Comparison of ENCODE assay signal across 8 cellular contexts in the genomic region with DNA sequence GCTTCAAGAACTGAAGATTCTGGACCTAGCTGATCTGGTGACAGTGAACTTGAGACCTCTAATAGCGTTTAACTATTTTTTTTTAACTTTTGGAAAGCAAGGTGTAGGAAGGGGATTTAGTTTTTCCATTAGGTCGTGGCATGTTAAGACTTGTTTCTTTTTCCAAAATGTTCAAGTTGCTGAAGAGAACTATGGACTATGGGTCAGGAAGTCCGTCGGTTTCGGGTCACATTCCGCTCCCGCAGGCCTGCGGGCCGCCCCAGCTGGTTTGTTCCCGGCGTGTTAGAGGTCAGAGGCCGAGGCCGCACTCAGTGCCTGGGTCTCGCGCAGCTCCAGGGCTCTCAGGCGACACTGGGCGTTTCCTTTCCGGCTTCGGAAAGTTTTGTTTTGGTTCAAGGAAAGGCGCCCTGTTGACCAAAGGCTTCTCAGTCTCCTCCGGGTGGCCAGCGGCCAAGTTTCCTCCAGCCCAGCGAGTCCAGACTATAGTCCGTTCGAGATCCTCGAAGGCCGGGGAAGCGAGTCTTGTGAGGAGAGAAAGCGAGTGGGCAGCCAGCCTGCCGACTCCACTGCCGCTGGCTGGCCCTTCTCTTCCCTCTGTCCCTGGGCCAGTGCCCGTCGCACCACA. TPM values are rescaled to one million over a fixed set of nuclear protein-coding genes. Genes with fewer than 3 reads are reported as not detected.
A peak's percentile ranks its signal among the peaks of the same experiment; 100 is the strongest.
DNase-seq lines count a peak whose midpoint lies in the region; ATAC-seq, FAIRE-seq and TF ChIP-seq lines count a peak whose summit lies in the region.

No MANE protein-coding gene starts in this region.

- no peak for TF ChIP-seq CTCF in AG10803 (conservative IDR thresholded peaks at IDR 0.05; ENCODE audit: low read length)
- no peak for TF ChIP-seq CTCF in D721Med (IDR thresholded peaks at IDR 0.05; ENCODE audit: insufficient read depth, missing control alignments)

- H3K4me1 Mint-ChIP-seq in activated T-helper 17 cell treated with anti-CD3 and anti-CD28 coated beads, Interleukin-2, amount 50 U/mL, for 72 hours = peaks cover 5% of the 10 kb centered on the region

- peak overlapping the region; percentile 70 for H3K4me3 ChIP-seq in AG10803 (ENCODE audit: low read length)

- peak overlapping the region; percentile 93 for H3K4me3 Mint-ChIP-seq in activated T-helper 17 cell treated with anti-CD3 and anti-CD28 coated beads, Interleukin-2, amount 50 U/mL, for 72 hours

- DNase-seq in AG10803 (ENCODE audit: low read depth) (no peak), left ventricle myocardium superior (peak; percentile 89), renal cortical epithelial cell (ENCODE audit: low read depth) (peak; percentile 56), NOMO-1 treated with dmso at 0.1 percent for 144 hours (lab: John Stamatoyannopoulos, UW; ENCODE audit: unreplicated experiment) (no peak), D721Med (ENCODE audit: insufficient read length, low spot score) (no peak)

- H3K27me3 Mint-ChIP-seq in activated T-helper 17 cell treated with anti-CD3 and anti-CD28 coated beads, Interleukin-2, amount 50 U/mL, for 72 hours = peaks cover 38% of the 10 kb centered on the region

- ATAC-seq in GM19328 (IDR thresholded peaks at IDR 0.05; ENCODE audit: unreplicated experiment) = peak; percentile 45
- peak; percentile 36 for ATAC-seq in HG03342 (IDR thresholded peaks at IDR 0.05; ENCODE audit: unreplicated experiment)
- peak; percentile 54 for ATAC-seq in activated T-helper 17 cell treated with anti-CD3 and anti-CD28 coated beads, Interleukin-2, amount 50 U/mL, for 72 hours (replicated peaks)
- ATAC-seq in left ventricle myocardium superior = peak; percentile 73

- peaks cover 21% of the 10 kb centered on the region for H3K36me3 Mint-ChIP-seq in activated T-helper 17 cell treated with anti-CD3 and anti-CD28 coated beads, Interleukin-2, amount 50 U/mL, for 72 hours (ENCODE audit: low read depth)

- no peaks in the 10 kb centered on the region for H3K9me3 Mint-ChIP-seq in activated T-helper 17 cell treated with anti-CD3 and anti-CD28 coated beads, Interleukin-2, amount 50 U/mL, for 72 hours

- peak overlapping the region; percentile 93 for H3K27ac Mint-ChIP-seq in activated T-helper 17 cell treated with anti-CD3 and anti-CD28 coated beads, Interleukin-2, amount 50 U/mL, for 72 hours

- FAIRE-seq in D721Med (lab: Jason Lieb, UNC) = no peak

- intact Hi-C loops in left ventricle myocardium superior (cut with micrococcal nuclease) = no loop called here

RNA-seq across cellular contexts. Expression of a gene that starts 0.6 kb away (rescaled TPM):
- total RNA-seq in activated T-helper 17 cell treated with anti-CD3 and anti-CD28 coated beads, Interleukin-2, amount 50 U/mL, for 72 hours = 1 to 10 TPM; 3.7 to 4.5 TPM
- 20.1 TPM for total RNA-seq in left ventricle myocardium superior
- total RNA-seq in renal cortical epithelial cell = 21.2 and 23.2 TPM in 2 replicates

Comparison
In these comparisons a context has a peak if more than half of its experiments do, and no peak if none do; other contexts are left out.
1. DNase-seq: peak in left ventricle myocardium superior (single experiment) and renal cortical epithelial cell (single experiment); none in AG10803 (single experiment), NOMO-1 treated with dmso at 0.1 percent for 144 hours (single experiment) and D721Med (single experiment).
2. Peak in every context shown above with its lines, with median percentiles within 50 percentile points of each other: ATAC-seq.